8 cellular contexts compared by ENCODE assay signal in the genomic region with DNA sequence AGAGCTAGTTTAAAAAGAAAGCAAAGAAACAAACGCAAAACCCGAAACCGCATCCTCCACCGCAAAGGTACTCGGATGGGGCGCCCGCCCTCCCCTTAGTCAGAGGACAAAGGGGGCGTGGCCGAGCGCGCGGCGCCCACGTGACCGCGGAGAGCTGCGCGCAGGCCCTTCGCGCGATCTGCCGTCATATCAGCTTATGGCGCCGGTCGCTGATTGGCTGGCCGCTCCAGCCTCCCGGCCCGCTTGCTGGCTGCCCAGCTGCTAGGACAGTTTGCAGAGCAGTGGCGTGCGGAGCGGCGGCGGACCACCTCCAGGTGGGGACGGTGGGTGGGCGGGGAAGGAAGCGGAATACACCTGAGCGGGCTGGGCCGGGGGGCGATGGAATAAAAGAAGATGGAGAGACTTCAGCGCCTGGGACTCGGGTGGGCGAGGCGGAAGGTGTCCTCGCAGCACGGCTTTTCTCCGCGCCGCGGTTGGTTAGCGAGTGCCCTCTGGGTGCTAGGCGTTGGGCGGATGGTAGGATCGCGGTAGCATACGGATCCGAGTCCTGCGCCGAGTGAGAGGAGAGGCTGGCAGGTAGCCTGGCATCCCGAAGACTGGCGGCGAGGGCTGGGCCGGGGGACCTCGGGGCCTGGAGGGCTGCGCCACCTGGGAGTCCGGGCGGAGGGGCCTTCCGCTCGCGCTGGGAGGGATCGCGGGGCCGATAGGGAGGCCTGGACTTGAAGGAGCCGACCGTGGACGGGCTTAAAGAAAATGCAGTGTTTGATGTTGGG. TPM values are rescaled to one million over a fixed set of nuclear protein-coding genes. Genes with fewer than 3 reads are reported as not detected.
DNase-seq lines count a peak whose midpoint lies in the region; ATAC-seq and TF ChIP-seq lines count a peak whose summit lies in the region.

A gene with protein sequence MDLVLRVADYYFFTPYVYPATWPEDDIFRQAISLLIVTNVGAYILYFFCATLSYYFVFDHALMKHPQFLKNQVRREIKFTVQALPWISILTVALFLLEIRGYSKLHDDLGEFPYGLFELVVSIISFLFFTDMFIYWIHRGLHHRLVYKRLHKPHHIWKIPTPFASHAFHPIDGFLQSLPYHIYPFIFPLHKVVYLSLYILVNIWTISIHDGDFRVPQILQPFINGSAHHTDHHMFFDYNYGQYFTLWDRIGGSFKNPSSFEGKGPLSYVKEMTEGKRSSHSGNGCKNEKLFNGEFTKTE (plus strand): TSS at position 269 of the 773 bp plus-strand sequence. CDS start 10,605 bp downstream, outside the sequence.

- H3K4me3 ChIP-seq in esophagus (ENCODE audit: low read depth in 1 of 2, low read length in 2 of 2) (peak within 1 kb of the TSS; percentile 81 to 86), mucosa of stomach (ENCODE audit: low read length) (peak within 1 kb of the TSS; percentile 65)

- H3K9me3 ChIP-seq in esophagus (ENCODE audit: control insufficient read depth in 2 of 2, insufficient read depth in 1 of 2, low read depth in 1 of 2, low read length in 1 of 2) (no peaks in the 10 kb centered on the region), mucosa of stomach (ENCODE audit: control insufficient read depth, low read length) (no peaks in the 10 kb centered on the region)

- H3K36me3 ChIP-seq in esophagus (ENCODE audit: control insufficient read depth in 2 of 2, insufficient read depth in 2 of 2, low read length in 1 of 2) (no peaks in the 10 kb centered on the region), mucosa of stomach (ENCODE audit: control insufficient read depth, insufficient read depth, low read length) (no peaks in the 10 kb centered on the region)

- H3K4me1 Mint-ChIP-seq in activated T-cell treated with anti-CD3 and anti-CD28 coated beads, Interleukin-2, amount 50 U/mL, for 4 hours (ENCODE audit: low read depth) = peaks cover 41% of the 10 kb centered on the region

- H3K9ac ChIP-seq in mucosa of stomach (ENCODE audit: low read length) = peak within 1 kb of the TSS; percentile 87

- peak within 1 kb of the TSS; percentile 96 for H3K4me3 Mint-ChIP-seq in activated T-cell treated with anti-CD3 and anti-CD28 coated beads, Interleukin-2, amount 50 U/mL, for 4 hours

- 0% methylated on average over 75 of the region's 75 CpGs for WGBS in esophagus, 2 donors

- ATAC-seq in GM21717 (IDR thresholded peaks at IDR 0.05; ENCODE audit: unreplicated experiment) = peak; percentile 93
- peak; percentile 95 to 97 for ATAC-seq in activated T-cell treated with anti-CD3 and anti-CD28 coated beads, Interleukin-2, amount 50 U/mL, for 4 hours

- H3K27me3 ChIP-seq in esophagus (ENCODE audit: control insufficient read depth in 1 of 2, insufficient read depth in 2 of 2, low read length in 2 of 2) (no peaks in the 10 kb centered on the region), mucosa of stomach (ENCODE audit: control insufficient read depth, insufficient read depth, low read length) (no peaks in the 10 kb centered on the region)

- peak; percentile 89 for DNase-seq in DMS153 treated with DMSO at 0.1 percent for 48 hours (lab: John Stamatoyannopoulos, UW; ENCODE audit: unreplicated experiment)
- DNase-seq in KBM-7 = peak; percentile 89
- DNase-seq in activated T-cell treated with anti-CD3 and anti-CD28 coated beads, Interleukin-2, amount 50 U/mL, for 4 hours = peak; percentile 93
- peak; percentile 87 to 88 for DNase-seq in stimulated activated CD8-positive, alpha-beta memory T cell treated with anti-CD3 and anti-CD28 coated beads, Interleukin-7, amount 100 ng/mL, for 1 hour (ENCODE audit: low read depth in 2 of 2)

- H3K36me3 Mint-ChIP-seq in activated T-cell treated with anti-CD3 and anti-CD28 coated beads, Interleukin-2, amount 50 U/mL, for 4 hours (ENCODE audit: insufficient read depth) = peaks cover 6% of the 10 kb centered on the region

- H3K27ac ChIP-seq in esophagus (ENCODE audit: low read depth in 2 of 2, low read length in 1 of 2) = peak within 1 kb of the TSS; percentile 91 to 94

- H3K4me1 ChIP-seq in esophagus (ENCODE audit: control insufficient read depth in 2 of 2, insufficient read depth in 2 of 2, low read length in 1 of 2) (no peaks in the 10 kb centered on the region), mucosa of stomach (ENCODE audit: control insufficient read depth, insufficient read depth, low read length) (peaks cover 5% of the 10 kb centered on the region)

- in situ Hi-C loops in KBM-7 (cut with MboI; ENCODE audit: low pct_unique_long_range_greater_than_20kb, low sequenced_read_pairs) = no loop called here

- no peaks in the 10 kb centered on the region for H3K9me3 Mint-ChIP-seq in activated T-cell treated with anti-CD3 and anti-CD28 coated beads, Interleukin-2, amount 50 U/mL, for 4 hours

- H3K27me3 Mint-ChIP-seq in activated T-cell treated with anti-CD3 and anti-CD28 coated beads, Interleukin-2, amount 50 U/mL, for 4 hours (ENCODE audit: low read depth) = no peaks in the 10 kb centered on the region

TF ChIP-seq in PFSK-1, 5 proteins besides CTCF, POLR2A, EP300 and RAD21:
- peak; percentile 90 for TF ChIP-seq TAF1 (IDR thresholded peaks at IDR 0.05; ENCODE audit: borderline replicate concordance, insufficient read depth, low read length)
- peak; percentile 69; the same call in 1 of the 2 replicates for TF ChIP-seq SIN3A (IDR thresholded peaks at IDR 0.05; ENCODE audit: borderline replicate concordance, insufficient read depth, low read length)
- peak; percentile 37 for TF ChIP-seq FOXP2 (optimal IDR thresholded peaks at IDR 0.05; ENCODE audit: borderline replicate concordance, extremely low read depth, extremely low read length, insufficient read depth)
- TF ChIP-seq, protein P1, sequence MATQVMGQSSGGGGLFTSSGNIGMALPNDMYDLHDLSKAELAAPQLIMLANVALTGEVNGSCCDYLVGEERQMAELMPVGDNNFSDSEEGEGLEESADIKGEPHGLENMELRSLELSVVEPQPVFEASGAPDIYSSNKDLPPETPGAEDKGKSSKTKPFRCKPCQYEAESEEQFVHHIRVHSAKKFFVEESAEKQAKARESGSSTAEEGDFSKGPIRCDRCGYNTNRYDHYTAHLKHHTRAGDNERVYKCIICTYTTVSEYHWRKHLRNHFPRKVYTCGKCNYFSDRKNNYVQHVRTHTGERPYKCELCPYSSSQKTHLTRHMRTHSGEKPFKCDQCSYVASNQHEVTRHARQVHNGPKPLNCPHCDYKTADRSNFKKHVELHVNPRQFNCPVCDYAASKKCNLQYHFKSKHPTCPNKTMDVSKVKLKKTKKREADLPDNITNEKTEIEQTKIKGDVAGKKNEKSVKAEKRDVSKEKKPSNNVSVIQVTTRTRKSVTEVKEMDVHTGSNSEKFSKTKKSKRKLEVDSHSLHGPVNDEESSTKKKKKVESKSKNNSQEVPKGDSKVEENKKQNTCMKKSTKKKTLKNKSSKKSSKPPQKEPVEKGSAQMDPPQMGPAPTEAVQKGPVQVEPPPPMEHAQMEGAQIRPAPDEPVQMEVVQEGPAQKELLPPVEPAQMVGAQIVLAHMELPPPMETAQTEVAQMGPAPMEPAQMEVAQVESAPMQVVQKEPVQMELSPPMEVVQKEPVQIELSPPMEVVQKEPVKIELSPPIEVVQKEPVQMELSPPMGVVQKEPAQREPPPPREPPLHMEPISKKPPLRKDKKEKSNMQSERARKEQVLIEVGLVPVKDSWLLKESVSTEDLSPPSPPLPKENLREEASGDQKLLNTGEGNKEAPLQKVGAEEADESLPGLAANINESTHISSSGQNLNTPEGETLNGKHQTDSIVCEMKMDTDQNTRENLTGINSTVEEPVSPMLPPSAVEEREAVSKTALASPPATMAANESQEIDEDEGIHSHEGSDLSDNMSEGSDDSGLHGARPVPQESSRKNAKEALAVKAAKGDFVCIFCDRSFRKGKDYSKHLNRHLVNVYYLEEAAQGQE (IDR thresholded peaks at IDR 0.05; ENCODE audit: insufficient read depth in 1 of 2, low read depth in 2 of 2, low read length in 2 of 2) = 0 out of 4 replicates have a peak, but pooled peaks of 1 of the 2 experiments have one; percentile 27
- peak; percentile 82 for TF ChIP-seq POLR2AphosphoS5 (IDR thresholded peaks at IDR 0.05; ENCODE audit: low read depth, low read length)

RNA-seq across cellular contexts. Expression of the gene that starts here (rescaled TPM):
- 11.7 TPM for polyA plus RNA-seq in PFSK-1 (2012; ENCODE audit: insufficient read length, low read depth)
- total RNA-seq in activated T-cell treated with anti-CD3 and anti-CD28 coated beads, Interleukin-2, amount 50 U/mL, for 4 hours = 10 to 100 TPM; 15.7 to 16.5 (median 16.4) TPM
- polyA plus RNA-seq in esophagus = 10 to 100 TPM; 37.2 to 40.6 TPM

Comparison
In these comparisons a context has a peak if more than half of its experiments do, and no peak if none do; other contexts are left out.
1. Peak in every context shown above with its lines: DNase-seq, ATAC-seq, H3K4me3 ChIP-seq and H3K27ac ChIP-seq.